Comparison of ENCODE assay signal across 33 cellular contexts in genomic region chr14:82766128-82766527, GRCh38.
"Had no signal": no experiment of that assay in that cellular context is flagged by ENCODE, and none has a peak within 500 bp of the region (broad histone marks: within the 10 kb centered on the region; RNA-seq: fewer than 3 reads in every experiment).

No MANE protein-coding gene starts in this region.

- DNase-seq: Karpas-422, Kasumi-1, MG63, MM.1S, MV-4-11, NCI-H1048, NCI-H1092, NCI-H1092 treated with DMSO at 0.1 percent for 48 hours, NCI-H1105, NCI-H1105 treated with DMSO at 0.1 percent for 48 hours, NCI-H1417, NCI-H1417 treated with DMSO at 0.1 percent for 48 hours, NCI-H1436, NCI-H1436 treated with DMSO at 0.1 percent for 48 hours, NCI-H146, NCI-H1694, NCI-H1694 treated with DMSO at 0.1 percent for 48 hours, NCI-H187, NCI-H187 treated with DMSO at 0.1 percent for 48 hours, NCI-H1930, NCI-H2029, NCI-H2029 treated with DMSO at 0.1 percent for 48 hours, NCI-H2081, NCI-H2081 treated with DMSO at 0.1 percent for 48 hours, NCI-H2107, NCI-H2171, NCI-H2171 treated with DMSO at 0.1 percent for 48 hours, NCI-H2227 treated with DMSO at 0.1 percent for 48 hours, NCI-H226, NCI-H345, NCI-H446, NCI-H446 treated with DMSO at 0.1 percent for 48 hours, NCI-H510A had no signal
